Comparison of ENCODE assay signal across 10 cellular contexts in genomic region chr7:35624299-35625186, GRCh38.
A peak's percentile ranks its signal among the peaks of the same experiment; 100 is the strongest.
DNase-seq lines count a peak whose midpoint lies in the region; ATAC-seq, FAIRE-seq and TF ChIP-seq lines count a peak whose summit lies in the region.
"Had no signal": no experiment of that assay in that cellular context is flagged by ENCODE, and none has a peak within 500 bp of the region (broad histone marks: within the 10 kb centered on the region; RNA-seq: fewer than 3 reads in every experiment).

No MANE protein-coding gene starts in this region.

- POLR2A ChIA-PET in Panc1 (lab: Charles Lee): no interaction called here

- H3K27ac ChIP-seq in Panc1 (ENCODE audit: low read length): no peak overlapping the region

- H3K9me3 ChIP-seq in Panc1 (ENCODE audit: control insufficient read depth, insufficient read depth, low read depth, low read length): no peaks in the 10 kb centered on the region

- no peaks in the 10 kb centered on the region for H3K27me3 ChIP-seq in Panc1 (ENCODE audit: control insufficient read depth, insufficient read depth, low read length)

- FAIRE-seq in HTR-8/SVneo (lab: Jason Lieb, UNC): peak; percentile 68

- no peaks in the 10 kb centered on the region for H3K4me1 ChIP-seq in Panc1 (ENCODE audit: control insufficient read depth, insufficient read depth, low read length)

- H3K4me3 ChIP-seq in Panc1 (ENCODE audit: low read depth in 2 of 2, low read length in 2 of 2): no peak overlapping the region

- no peaks in the 10 kb centered on the region for H3K36me3 Mint-ChIP-seq in activated naive CD8-positive, alpha-beta T cell treated with anti-CD3 and anti-CD28 coated beads for 36 hours

- in situ Hi-C loops in Panc1 (cut with HindIII; ENCODE audit: low pct_unique_long_range_greater_than_20kb, low sequenced_read_pairs): no loop called here

- peak; percentile 85 for DNase-seq in ELF-1 (ENCODE audit: low read depth, low spot score)
- peak; percentile 57 for DNase-seq in HTR-8/SVneo (ENCODE audit: insufficient read length, low spot score)
- DNase-seq in Panc1 (ENCODE audit: low read depth, low spot score): peak; percentile 43
- DNase-seq in activated naive CD8-positive, alpha-beta T cell treated with anti-CD3 and anti-CD28 coated beads for 36 hours: peak; percentile 30
- peak; percentile 34 for DNase-seq in left ventricle myocardium superior
- DNase-seq in sciatic nerve (ENCODE audit: low spot score): no peak
- DNase-seq in SW 1271 (lab: John Stamatoyannopoulos, UW): no peak

- H3K4me3 Mint-ChIP-seq in activated naive CD8-positive, alpha-beta T cell treated with anti-CD3 and anti-CD28 coated beads for 36 hours: no peak overlapping the region
- H3K4me3 Mint-ChIP-seq: activated naive CD4-positive, alpha-beta T cell treated with anti-CD3 and anti-CD28 coated beads, Interleukin-2, amount 50 U/mL, for 24 hours; stimulated activated naive CD8-positive, alpha-beta T cell treated with anti-CD3 and anti-CD28 coated beads, Interleukin-15, Interleukin-2, amounts not matched to agents 100 ng/mL and 50 ng/mL, for 24 hours had no signal

- intact Hi-C loops in Panc1 (cut with micrococcal nuclease; ENCODE audit: unreplicated experiment): loop anchor here (1.0 to 5.0 kb wide), 3 partner anchors 87 to 432 kb away; no protein-coding TSS in a partner anchor
- intact Hi-C loops in left ventricle myocardium superior (cut with micrococcal nuclease): loop anchor here (10.0 kb wide), 1 partner anchor 200 kb away; no protein-coding TSS in a partner anchor
- intact Hi-C loops in sciatic nerve (cut with DNase I): no loop called here

- H3K27me3 Mint-ChIP-seq in activated naive CD8-positive, alpha-beta T cell treated with anti-CD3 and anti-CD28 coated beads for 36 hours: no peaks in the 10 kb centered on the region
- H3K27me3 Mint-ChIP-seq: activated naive CD4-positive, alpha-beta T cell treated with anti-CD3 and anti-CD28 coated beads, Interleukin-2, amount 50 U/mL, for 24 hours; stimulated activated naive CD8-positive, alpha-beta T cell treated with anti-CD3 and anti-CD28 coated beads, Interleukin-15, Interleukin-2, amounts not matched to agents 100 ng/mL and 50 ng/mL, for 24 hours had no signal

- CTCF ChIA-PET in Panc1 (lab: Charles Lee): interaction anchor here (0.7 to 1.4 kb wide), 3 partner anchors 92 to 199 kb away, joined by 3 read pairs; no protein-coding TSS in a partner anchor

- H3K27ac Mint-ChIP-seq in activated naive CD8-positive, alpha-beta T cell treated with anti-CD3 and anti-CD28 coated beads for 36 hours: no peak overlapping the region
- H3K27ac Mint-ChIP-seq: activated naive CD4-positive, alpha-beta T cell treated with anti-CD3 and anti-CD28 coated beads, Interleukin-2, amount 50 U/mL, for 24 hours; stimulated activated naive CD8-positive, alpha-beta T cell treated with anti-CD3 and anti-CD28 coated beads, Interleukin-15, Interleukin-2, amounts not matched to agents 100 ng/mL and 50 ng/mL, for 24 hours had no signal

- H3K36me3 ChIP-seq in Panc1 (ENCODE audit: control insufficient read depth, insufficient read depth, low read length): no peaks in the 10 kb centered on the region; the same call in 1 of the 2 replicates

- peak; percentile 94 for ATAC-seq in GM21515 (IDR thresholded peaks at IDR 0.05; ENCODE audit: unreplicated experiment)
- peak; percentile 93 for ATAC-seq in Panc1
- ATAC-seq in left ventricle myocardium superior: peak; percentile 89
- ATAC-seq in sciatic nerve: peak; percentile 81

- no peaks in the 10 kb centered on the region for H3K9me3 Mint-ChIP-seq in activated naive CD8-positive, alpha-beta T cell treated with anti-CD3 and anti-CD28 coated beads for 36 hours
- H3K9me3 Mint-ChIP-seq: activated naive CD4-positive, alpha-beta T cell treated with anti-CD3 and anti-CD28 coated beads, Interleukin-2, amount 50 U/mL, for 24 hours; stimulated activated naive CD8-positive, alpha-beta T cell treated with anti-CD3 and anti-CD28 coated beads, Interleukin-15, Interleukin-2, amounts not matched to agents 100 ng/mL and 50 ng/mL, for 24 hours had no signal

- H3K4me1 Mint-ChIP-seq in activated naive CD8-positive, alpha-beta T cell treated with anti-CD3 and anti-CD28 coated beads for 36 hours: peaks cover 2% of the 10 kb centered on the region

- no TSS peak for BruUV-seq in Panc1 (replicated peaks; lab: Mats Ljungman, UMichigan)

- TF ChIP-seq CTCF in Panc1 (IDR thresholded peaks at IDR 0.05): peak; percentile 94

Comparison
In these comparisons a context has a peak if more than half of its experiments do, and no peak if none do; other contexts are left out.
1. DNase-seq: peak in ELF-1 (single experiment), HTR-8/SVneo (single experiment), Panc1 (single experiment), activated naive CD8-positive, alpha-beta T cell treated with anti-CD3 and anti-CD28 coated beads for 36 hours (single experiment) and left ventricle myocardium superior (single experiment); none in sciatic nerve (single experiment) and SW 1271 (0 of 2).
2. Peak in every context shown above with its lines, with median percentiles within 50 percentile points of each other: ATAC-seq.